In genomic region chr1:34742667-34743270, GRCh38 we compare ENCODE assay signal across 8 cellular contexts. TPM values are rescaled to one million over a fixed set of nuclear protein-coding genes. Genes with fewer than 3 reads are reported as not detected.
A peak's percentile ranks its signal among the peaks of the same experiment; 100 is the strongest.
DNase-seq lines count a peak whose midpoint lies in the region; ATAC-seq and TF ChIP-seq lines count a peak whose summit lies in the region.

No MANE protein-coding gene starts in this region.

- DNase-seq in GM12865 (ENCODE audit: low read depth) (peak; percentile 77), NCI-H774 (lab: John Stamatoyannopoulos, UW) (peak; percentile 81), memory B cell (ENCODE audit: low spot score in 2 of 2) (peak; percentile 71 to 80)
- DNase-seq in activated CD8-positive, alpha-beta T cell treated with anti-CD3 and anti-CD28 coated beads for 36 hours, result peak; percentile 84
- peak; percentile 63 for DNase-seq in effector CD4-positive, alpha-beta T cell
- peak; percentile 57 for DNase-seq in stimulated activated CD8-positive, alpha-beta memory T cell treated with anti-CD3 and anti-CD28 coated beads, Interleukin-15, amount 100 ng/mL, for 1 hour (ENCODE audit: low read depth)

- H3K9me3 Mint-ChIP-seq in activated CD8-positive, alpha-beta T cell treated with anti-CD3 and anti-CD28 coated beads for 36 hours, result no peaks in the 10 kb centered on the region
- no peaks in the 10 kb centered on the region for H3K9me3 Mint-ChIP-seq in memory B cell

- H3K4me3 Mint-ChIP-seq in activated CD8-positive, alpha-beta T cell treated with anti-CD3 and anti-CD28 coated beads for 36 hours, result no peak overlapping the region
- no peak overlapping the region for H3K4me3 Mint-ChIP-seq in memory B cell

- H3K4me3 ChIP-seq in GM12865 (ENCODE audit: low read depth, low read length), result no peak overlapping the region

- POLR2A ChIA-PET in activated CD8-positive, alpha-beta T cell treated with anti-CD3 and anti-CD28 coated beads for 36 hours (lab: Charles Lee), result interaction anchor here (1.2 kb wide), 1 partner anchor 22 kb away, joined by 3 read pairs; no protein-coding TSS in a partner anchor

- no peak overlapping the region for H3K27ac Mint-ChIP-seq in activated CD8-positive, alpha-beta T cell treated with anti-CD3 and anti-CD28 coated beads for 36 hours
- H3K27ac Mint-ChIP-seq in memory B cell, result no peak overlapping the region

- no peaks in the 10 kb centered on the region for H3K36me3 Mint-ChIP-seq in activated CD8-positive, alpha-beta T cell treated with anti-CD3 and anti-CD28 coated beads for 36 hours (ENCODE audit: low read depth)
- no peaks in the 10 kb centered on the region for H3K36me3 Mint-ChIP-seq in memory B cell

- TF ChIP-seq CTCF in GM12865 (IDR thresholded peaks at IDR 0.05; ENCODE audit: insufficient read depth, low read depth, low read length, missing control alignments), result peak; percentile 98
- TF ChIP-seq CTCF in activated CD8-positive, alpha-beta T cell treated with anti-CD3 and anti-CD28 coated beads for 36 hours (IDR thresholded peaks at IDR 0.05), result peak; percentile 87

- intact Hi-C loops in activated CD8-positive, alpha-beta T cell treated with anti-CD3 and anti-CD28 coated beads for 36 hours (cut with micrococcal nuclease), result loop anchor here (2.0 to 10.0 kb wide), 3 partner anchors 205 to 1108 kb away; no protein-coding TSS in a partner anchor

- CTCF ChIA-PET in activated CD8-positive, alpha-beta T cell treated with anti-CD3 and anti-CD28 coated beads for 36 hours (lab: Charles Lee), result interaction anchor here (0.8 to 4.9 kb wide), 32 partner anchors 8 to 1113 kb away, joined by 3 to 35 read pairs (median 4); no protein-coding TSS in a partner anchor

- H3K4me1 Mint-ChIP-seq in activated CD8-positive, alpha-beta T cell treated with anti-CD3 and anti-CD28 coated beads for 36 hours (ENCODE audit: low read depth), result no peaks in the 10 kb centered on the region
- H3K4me1 Mint-ChIP-seq in memory B cell, result no peaks in the 10 kb centered on the region

- H3K27me3 Mint-ChIP-seq in activated CD8-positive, alpha-beta T cell treated with anti-CD3 and anti-CD28 coated beads for 36 hours, result no peaks in the 10 kb centered on the region
- H3K27me3 Mint-ChIP-seq in memory B cell, result peaks cover 5% of the 10 kb centered on the region

- ATAC-seq in HG03280 (IDR thresholded peaks at IDR 0.05; ENCODE audit: unreplicated experiment) (peak; percentile 52), memory B cell (ENCODE audit: low read depth) (peak; percentile 91), GM18873 (IDR thresholded peaks at IDR 0.05; ENCODE audit: low FRiP score, unreplicated experiment) (no peak)
- ATAC-seq in activated CD8-positive, alpha-beta T cell treated with anti-CD3 and anti-CD28 coated beads for 36 hours, result peak; percentile 98

RNA-seq across cellular contexts. Expression of gene GJB5, which starts 12.1 kb away (rescaled TPM):
- not detected for total RNA-seq in activated CD8-positive, alpha-beta T cell treated with anti-CD3 and anti-CD28 coated beads for 36 hours

RNA-seq across cellular contexts. Expression of gene GJB4, which starts 16.8 kb away (rescaled TPM):
- not detected for total RNA-seq in activated CD8-positive, alpha-beta T cell treated with anti-CD3 and anti-CD28 coated beads for 36 hours

RNA-seq across cellular contexts. Expression of gene GJB3, which starts 38.2 kb away (rescaled TPM):
- total RNA-seq in activated CD8-positive, alpha-beta T cell treated with anti-CD3 and anti-CD28 coated beads for 36 hours, result not detected

RNA-seq across cellular contexts. Expression of gene GJA4, which starts 50.0 kb away (rescaled TPM):
- total RNA-seq in activated CD8-positive, alpha-beta T cell treated with anti-CD3 and anti-CD28 coated beads for 36 hours, result not detected
